ENCODE assay signal across 2 cellular contexts in genomic region chr1:6329392-6329791, GRCh38.
TF ChIP-seq lines count a peak whose summit lies in the region.

No MANE protein-coding gene starts in this region.

TF ChIP-seq in HEK293, 187 proteins besides CTCF, POLR2A, EP300 and RAD21 (continued from another document):
- TF ChIP-seq ZBTB44 (tag by site-specific recombination; IDR thresholded peaks at IDR 0.05) = no peak
- TF ChIP-seq ZNF768 (tag by site-specific recombination; IDR thresholded peaks at IDR 0.05) = no peak
TF ChIP-seq in HEK293: peak in this region for 1.

TF ChIP-seq in WTC11, 78 proteins besides CTCF, POLR2A, EP300 and RAD21 (continued from another document):
- TF ChIP-seq MAX (CRISPR knock-in tag; IDR thresholded peaks at IDR 0.05) (no peak), NFYB (CRISPR knock-in tag; conservative IDR thresholded peaks at IDR 0.05; ENCODE audit: low read depth) (no peak), RORB (CRISPR knock-in tag; IDR thresholded peaks at IDR 0.05) (no peak), KAT7 (CRISPR knock-in tag; IDR thresholded peaks at IDR 0.05; ENCODE audit: borderline replicate concordance) (no peak), ETV6 (CRISPR knock-in tag; IDR thresholded peaks at IDR 0.05) (no peak), TCF7 (CRISPR knock-in tag; IDR thresholded peaks at IDR 0.05; ENCODE audit: low read depth) (no peak), CREM (CRISPR knock-in tag; IDR thresholded peaks at IDR 0.05) (no peak), AFF4 (CRISPR knock-in tag; IDR thresholded peaks at IDR 0.05; ENCODE audit: borderline replicate concordance) (no peak), USF1 (CRISPR knock-in tag; IDR thresholded peaks at IDR 0.05) (no peak), IRF2 (CRISPR knock-in tag; IDR thresholded peaks at IDR 0.05; ENCODE audit: borderline replicate concordance, low read depth) (no peak), ZMAT4 (CRISPR knock-in tag; IDR thresholded peaks at IDR 0.05) (no peak), GTF2I (CRISPR knock-in tag; conservative IDR thresholded peaks at IDR 0.05) (no peak)
